9 cellular contexts compared by ENCODE assay signal in the genomic region with DNA sequence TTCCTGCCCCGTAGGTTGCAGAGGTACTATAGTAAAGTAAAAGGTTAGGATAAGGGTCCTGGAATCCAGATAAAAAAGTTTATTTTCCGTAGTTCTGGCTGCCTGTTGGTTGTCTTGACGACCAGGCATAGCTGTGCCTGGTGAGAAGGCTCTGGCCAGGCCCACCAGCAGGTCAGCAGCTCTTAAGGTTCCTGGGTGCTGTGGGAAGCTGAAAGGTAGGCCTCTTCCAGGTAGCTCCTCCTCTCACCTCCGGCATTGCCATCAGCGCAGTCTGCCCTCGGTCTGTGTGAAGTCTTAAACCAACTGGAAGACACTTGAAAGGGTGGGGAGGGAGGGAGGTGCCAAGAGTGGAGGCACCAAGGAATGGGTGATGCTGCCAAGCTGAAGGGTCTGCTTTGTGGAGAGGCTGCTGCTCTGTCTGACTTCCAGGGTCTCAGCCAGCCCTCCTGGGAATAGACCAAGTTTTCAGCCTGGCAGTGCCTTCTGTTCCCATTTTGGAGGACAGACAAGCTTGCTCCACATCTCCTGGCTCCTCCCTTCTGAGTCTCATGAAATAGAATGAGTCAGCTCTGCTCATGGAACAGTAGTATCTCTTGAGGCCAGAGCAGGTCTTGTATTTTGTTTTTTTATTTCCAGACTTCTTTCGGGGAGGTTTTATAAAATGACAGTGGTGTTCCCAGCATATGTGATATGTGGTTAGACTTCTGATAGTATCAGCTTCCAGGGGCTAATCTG. TPM values are rescaled to one million over a fixed set of nuclear protein-coding genes. Genes with fewer than 3 reads are reported as not detected.
DNase-seq lines count a peak whose midpoint lies in the region; ATAC-seq and TF ChIP-seq lines count a peak whose summit lies in the region.
"Had no signal": no experiment of that assay in that cellular context is flagged by ENCODE, and none has a peak within 500 bp of the region (broad histone marks: within the 10 kb centered on the region; RNA-seq: fewer than 3 reads in every experiment).

No MANE protein-coding gene starts in this region.

- WGBS in SK-N-SH (ENCODE audit: low lambda C conversion rate): 79% methylated on average over 4 of the region's 7 CpGs

- TF ChIP-seq RAD21 in SK-N-SH (IDR thresholded peaks at IDR 0.05; ENCODE audit: low read length): no peak

- no peaks in the 10 kb centered on the region for H3K27me3 ChIP-seq in SK-N-SH (ENCODE audit: insufficient read depth)

- POLR2A ChIA-PET in SK-N-SH (lab: Yijun Ruan, JAX): interaction anchor here (2.2 kb wide), 1 partner anchor 9 kb away, joined by 8 read pairs; no protein-coding TSS in a partner anchor

- CTCF ChIA-PET in SK-N-SH (lab: Yijun Ruan, JAX): interaction anchor here (0.8 to 3.3 kb wide), 5 partner anchors 9 to 251 kb away, joined by 3 to 36 read pairs (median 11); no protein-coding TSS in a partner anchor

- TF ChIP-seq CTCF in SK-N-SH (IDR thresholded peaks at IDR 0.05): no peak
- TF ChIP-seq CTCF in omental fat pad (IDR thresholded peaks at IDR 0.05): no peak

- H3K9ac ChIP-seq in SK-N-SH: no peak overlapping the region

- no peaks in the 10 kb centered on the region for H3K9me3 ChIP-seq in SK-N-SH

- H2AFZ ChIP-seq in SK-N-SH (ENCODE audit: low read depth): no peak overlapping the region

- H3K4me3 ChIP-seq in SK-N-SH (ENCODE audit: low read depth in 2 of 2, low read length in 1 of 2): no peak overlapping the region

- H3K27ac ChIP-seq in SK-N-SH (ENCODE audit: low read depth in 2 of 2, low read length in 1 of 2): peak overlapping the region; percentile 50 to 73

- H3K36me3 ChIP-seq in SK-N-SH (replicated peaks in 1 of 2; ENCODE audit: control insufficient read depth in 1 of 2, insufficient read depth in 2 of 2, low read length in 1 of 2): peaks cover 55 to 73% of the 10 kb centered on the region in 2 experiments

- H3K79me2 ChIP-seq in SK-N-SH (ENCODE audit: insufficient read depth): no peaks in the 10 kb centered on the region

- DNase-seq in COLO829 (ENCODE audit: low spot score) (peak; percentile 40), SK-N-SH (no peak), fibroblast of peridontal ligament (ENCODE audit: extremely low read depth) (peak; percentile 85), omental fat pad (ENCODE audit: low spot score) (no peak), NCI-H1092 treated with DMSO at 0.1 percent for 48 hours (lab: John Stamatoyannopoulos, UW) (no peak)
- DNase-seq: SHP77 had no signal

- ATAC-seq in omental fat pad (ENCODE audit: low FRiP score) (peak; percentile 79), GM21515 (IDR thresholded peaks at IDR 0.05; ENCODE audit: unreplicated experiment) (no peak), HG03460 (IDR thresholded peaks at IDR 0.05; ENCODE audit: unreplicated experiment) (no peak), GM21737 (IDR thresholded peaks at IDR 0.05; ENCODE audit: unreplicated experiment) (no peak)

- no peak overlapping the region for H3K4me2 ChIP-seq in SK-N-SH

- no peaks in the 10 kb centered on the region for H3F3A ChIP-seq in SK-N-SH (replicated peaks; ENCODE audit: insufficient read depth)

- no peak for TF ChIP-seq EP300 in SK-N-SH (IDR thresholded peaks at IDR 0.05; ENCODE audit: borderline replicate concordance in 1 of 2, low read depth in 1 of 2, low read length in 1 of 2)

- H4K20me1 ChIP-seq in SK-N-SH (ENCODE audit: insufficient read depth): no peaks in the 10 kb centered on the region

- no peaks in the 10 kb centered on the region for H3K9me2 ChIP-seq in SK-N-SH

- H3K4me1 ChIP-seq in SK-N-SH (ENCODE audit: control insufficient read depth in 1 of 2, insufficient read depth in 2 of 2, low read depth in 1 of 2, low read length in 1 of 2): peaks cover 5 to 33% of the 10 kb centered on the region in 2 experiments; a peak in 3 of 4 replicates

TF ChIP-seq in SK-N-SH, 30 proteins besides CTCF, POLR2A, EP300 and RAD21:
- TF ChIP-seq RFX5 (IDR thresholded peaks at IDR 0.05; ENCODE audit: low read length): no peak
- no peak for TF ChIP-seq SIN3A (IDR thresholded peaks at IDR 0.05; ENCODE audit: borderline replicate concordance, low read depth, low read length)
- TF ChIP-seq POLR2AphosphoS5 (IDR thresholded peaks at IDR 0.05; ENCODE audit: low read depth, low read length): no peak
- TF ChIP-seq GATA2 (CRISPR knock-in tag; IDR thresholded peaks at IDR 0.05): no peak
- TF ChIP-seq RCOR1 (IDR thresholded peaks at IDR 0.05; ENCODE audit: low read length): no peak
- TF ChIP-seq, protein P1, sequence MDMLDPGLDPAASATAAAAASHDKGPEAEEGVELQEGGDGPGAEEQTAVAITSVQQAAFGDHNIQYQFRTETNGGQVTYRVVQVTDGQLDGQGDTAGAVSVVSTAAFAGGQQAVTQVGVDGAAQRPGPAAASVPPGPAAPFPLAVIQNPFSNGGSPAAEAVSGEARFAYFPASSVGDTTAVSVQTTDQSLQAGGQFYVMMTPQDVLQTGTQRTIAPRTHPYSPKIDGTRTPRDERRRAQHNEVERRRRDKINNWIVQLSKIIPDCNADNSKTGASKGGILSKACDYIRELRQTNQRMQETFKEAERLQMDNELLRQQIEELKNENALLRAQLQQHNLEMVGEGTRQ (IDR thresholded peaks at IDR 0.05; ENCODE audit: borderline replicate concordance, low read depth, low read length): no peak
- TF ChIP-seq FOXJ3 (CRISPR knock-in tag; IDR thresholded peaks at IDR 0.05): no peak

RNA-seq across cellular contexts. Expression of gene ACADS, which starts 5.2 kb away (rescaled TPM):
- 4.5 and 4.9 TPM in 2 replicates for polyA plus RNA-seq in SK-N-SH (2012; rRNA removed)
- 1.3 and 2.9 TPM in 2 replicates for polyA plus RNA-seq in SK-N-SH (2012; cell fraction: cytosol; rRNA removed)
- 17.0 and 23.0 TPM in 2 replicates for polyA plus RNA-seq in SK-N-SH (2012; cell fraction: nucleus; rRNA removed)
- total RNA-seq in omental fat pad: 100 to 1,000 TPM in 2 of 4 donors, 10 to 100 TPM in 2; 57.4 to 147 (median 97.9) TPM

RNA-seq across cellular contexts. Expression of gene UNC119B, which starts 10.1 kb away (rescaled TPM):
- polyA plus RNA-seq in SK-N-SH (2012; rRNA removed): 23.6 and 32.0 TPM in 2 replicates
- polyA plus RNA-seq in SK-N-SH (2012; cell fraction: cytosol; rRNA removed): 25.3 and 28.0 TPM in 2 replicates
- 23.7 and 28.0 TPM in 2 replicates for polyA plus RNA-seq in SK-N-SH (2012; cell fraction: nucleus; rRNA removed)
- total RNA-seq in omental fat pad: 10 to 100 TPM; 19.6 to 38.1 (median 21.8) TPM

RNA-seq across cellular contexts. Expression of gene MLEC, which starts 33.5 kb away (rescaled TPM):
- 23.4 and 27.8 TPM in 2 replicates for polyA plus RNA-seq in SK-N-SH (2012; rRNA removed)
- 32.4 and 33.3 TPM in 2 replicates for polyA plus RNA-seq in SK-N-SH (2012; cell fraction: cytosol; rRNA removed)
- polyA plus RNA-seq in SK-N-SH (2012; cell fraction: nucleus; rRNA removed): 12.2 and 23.2 TPM in 2 replicates
- 100 to 1,000 TPM in 1 of 4 donors, 10 to 100 TPM in 3; 84.8 to 121 (median 91.7) TPM for total RNA-seq in omental fat pad

Comparison
In these comparisons a context has a peak if more than half of its experiments do, and no peak if none do; other contexts are left out.
1. DNase-seq: peak in COLO829 (single experiment) and fibroblast of peridontal ligament (single experiment); none in SK-N-SH (single experiment), omental fat pad (single experiment) and NCI-H1092 treated with DMSO at 0.1 percent for 48 hours (single experiment).